In the genomic region with DNA sequence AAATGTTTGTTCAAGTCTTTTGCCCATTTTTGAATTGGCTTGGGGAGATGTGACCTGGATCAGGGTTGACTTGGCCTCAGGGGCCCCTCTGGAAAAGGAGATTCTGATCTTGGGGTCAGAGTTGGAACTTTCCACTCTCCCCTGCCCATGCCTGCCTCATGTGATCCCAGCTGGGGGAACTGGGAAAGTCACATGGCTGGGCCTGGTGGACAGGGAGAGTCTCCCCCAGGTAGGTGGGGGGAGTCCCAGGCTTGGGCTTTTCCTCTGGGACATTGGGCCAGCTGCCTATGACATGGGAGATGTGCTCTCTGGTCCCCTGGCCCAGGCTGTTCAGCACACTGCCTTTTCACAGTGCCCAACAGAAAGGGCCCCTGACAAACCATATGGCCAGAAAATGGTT, we compare ENCODE assay signal across 26 cellular contexts.
"Had no signal": no experiment of that assay in that cellular context is flagged by ENCODE, and none has a peak within 500 bp of the region (broad histone marks: within the 10 kb centered on the region; RNA-seq: fewer than 3 reads in every experiment).

No MANE protein-coding gene starts in this region.

- H3K36me3 Mint-ChIP-seq: memory B cell; mesothelial cell of epicardium; naive B cell; stimulated activated naive B cell treated with anti-CD40 and anti-IgM and Interleukin-4, amounts not matched to agents 10 μg/mL and 1 μg/mL and 100 μg/mL, for 72 hours had no signal

- H3K4me1 ChIP-seq: colonic mucosa, gastrocnemius medialis, suprapubic skin, transverse colon had no signal

- H3K9me3 Mint-ChIP-seq: dendritic cell treated with granulocyte-macrophage colony-stimulating factor and Interleukin-4, amounts not matched to agents 40 ng/mL and 50 ng/mL, for 4 days; memory B cell; naive B cell; nephron progenitor cell; stimulated activated naive B cell treated with anti-CD40 and anti-IgM and Interleukin-4, amounts not matched to agents 10 μg/mL and 1 μg/mL and 100 μg/mL, for 72 hours; stimulated activated naive CD8-positive, alpha-beta T cell treated with anti-CD3 and anti-CD28 coated beads, Interleukin-15, Interleukin-2, amounts not matched to agents 100 ng/mL and 50 ng/mL, for 24 hours had no signal

- H3K27ac Mint-ChIP-seq: dendritic cell treated with granulocyte-macrophage colony-stimulating factor and Interleukin-4, amounts not matched to agents 40 ng/mL and 50 ng/mL, for 4 days; endodermal cell; memory B cell; mesothelial cell of epicardium; nephron progenitor cell; stimulated activated naive B cell treated with anti-CD40 and anti-IgM and Interleukin-4, amounts not matched to agents 10 μg/mL and 1 μg/mL and 100 μg/mL, for 72 hours; stimulated activated naive CD8-positive, alpha-beta T cell treated with anti-CD3 and anti-CD28 coated beads, Interleukin-15, Interleukin-2, amounts not matched to agents 100 ng/mL and 50 ng/mL, for 24 hours had no signal

- ATAC-seq: esophagus mucosa; gastrocnemius medialis; mucosa of descending colon; stimulated activated naive B cell treated with anti-CD40 and anti-IgM and Interleukin-4, amounts not matched to agents 10 μg/mL and 1 μg/mL and 100 μg/mL, for 72 hours had no signal

- H3K27me3 Mint-ChIP-seq: dendritic cell treated with granulocyte-macrophage colony-stimulating factor and Interleukin-4, amounts not matched to agents 40 ng/mL and 50 ng/mL, for 4 days; memory B cell; naive B cell; stimulated activated naive B cell treated with anti-CD40 and anti-IgM and Interleukin-4, amounts not matched to agents 10 μg/mL and 1 μg/mL and 100 μg/mL, for 72 hours; stimulated activated naive CD8-positive, alpha-beta T cell treated with anti-CD3 and anti-CD28 coated beads, Interleukin-15, Interleukin-2, amounts not matched to agents 100 ng/mL and 50 ng/mL, for 24 hours had no signal

- H3K4me3 Mint-ChIP-seq: dendritic cell treated with granulocyte-macrophage colony-stimulating factor and Interleukin-4, amounts not matched to agents 40 ng/mL and 50 ng/mL, for 4 days; endodermal cell; memory B cell; mesothelial cell of epicardium; nephron progenitor cell; stimulated activated naive B cell treated with anti-CD40 and anti-IgM and Interleukin-4, amounts not matched to agents 10 μg/mL and 1 μg/mL and 100 μg/mL, for 72 hours; stimulated activated naive CD8-positive, alpha-beta T cell treated with anti-CD3 and anti-CD28 coated beads, Interleukin-15, Interleukin-2, amounts not matched to agents 100 ng/mL and 50 ng/mL, for 24 hours had no signal

- H3K36me3 ChIP-seq: colonic mucosa, gastrocnemius medialis, ovary, suprapubic skin, transverse colon had no signal

- H3K27me3 ChIP-seq: colonic mucosa, gastrocnemius medialis, ovary, suprapubic skin, transverse colon had no signal

- DNase-seq: central memory CD4-positive, alpha-beta T cell; colonic mucosa; effector CD8-positive, alpha-beta T cell; endodermal cell; foreskin fibroblast; head of caudate nucleus; mucosa of descending colon; naive B cell; nephron progenitor cell; occipital lobe; retina; stimulated activated CD4-positive, alpha-beta T cell treated with anti-CD3 and anti-CD28 coated beads, Interleukin-15, amount 100 ng/mL, for 24 hours; stimulated activated CD4-positive, alpha-beta T cell treated with anti-CD3 and anti-CD28 coated beads, Interleukin-2, amount 100 ng/mL, for 48 hours; stimulated activated naive B cell treated with anti-CD40 and anti-IgM and Interleukin-4, amounts not matched to agents 10 μg/mL and 1 μg/mL and 100 μg/mL, for 72 hours; transverse colon had no signal

- H3K27ac ChIP-seq: colonic mucosa, epithelial cell of prostate, gastrocnemius medialis, ovary, skin epidermis, suprapubic skin, transverse colon had no signal

- H3K9me3 ChIP-seq: colonic mucosa, gastrocnemius medialis, mucosa of descending colon, ovary, suprapubic skin, transverse colon had no signal

- H3K4me3 ChIP-seq: colonic mucosa, gastrocnemius medialis, lung, mucosa of descending colon, ovary, skin epidermis, suprapubic skin, transverse colon had no signal

- H3K4me1 Mint-ChIP-seq: endodermal cell, memory B cell, naive B cell had no signal
